16 cellular contexts compared by ENCODE assay signal in the genomic region with DNA sequence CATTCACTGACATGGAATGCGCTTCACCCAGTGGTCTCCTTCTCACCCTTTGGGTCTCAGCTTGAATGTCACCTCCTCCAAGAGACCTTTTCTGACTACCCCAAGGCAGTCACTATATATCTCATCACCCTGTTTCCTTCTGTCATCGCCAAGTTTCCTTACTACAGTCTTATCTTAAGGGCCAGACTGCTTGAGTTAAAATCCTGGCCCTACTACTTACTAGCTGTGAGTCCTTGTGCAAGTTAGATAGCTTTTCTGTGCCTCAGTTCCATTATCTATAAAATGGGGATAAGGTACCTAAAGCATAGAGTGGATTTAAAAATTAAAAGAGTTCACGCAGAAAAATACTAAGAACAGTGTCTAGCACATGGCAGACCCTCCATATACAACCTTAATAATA.
DNase-seq lines count a peak whose midpoint lies in the region; ATAC-seq and TF ChIP-seq lines count a peak whose summit lies in the region.
"Had no signal": no experiment of that assay in that cellular context is flagged by ENCODE, and none has a peak within 500 bp of the region (broad histone marks: within the 10 kb centered on the region; RNA-seq: fewer than 3 reads in every experiment).

No MANE protein-coding gene starts in this region.

- H3K4me3 Mint-ChIP-seq in natural killer cell: peak overlapping the region; percentile 83
- H3K4me3 Mint-ChIP-seq: activated T-cell treated with anti-CD3 and anti-CD28 coated beads, Interleukin-2, amount 50 U/mL, for 4 hours; B cell had no signal

- intact Hi-C loops in natural killer cell (cut with micrococcal nuclease): no loop called here

- H3K9me3 Mint-ChIP-seq in natural killer cell: no peaks in the 10 kb centered on the region
- H3K9me3 Mint-ChIP-seq: activated T-cell treated with anti-CD3 and anti-CD28 coated beads, Interleukin-2, amount 50 U/mL, for 4 hours had no signal

- DNase-seq in KG1 (lab: John Stamatoyannopoulos, UW): peak; percentile 74
- no peak for DNase-seq in natural killer cell
- DNase-seq in AG08395 (ENCODE audit: low spot score): no peak
- DNase-seq: activated CD4-positive, alpha-beta T cell treated with anti-CD3 and anti-CD28 coated beads for 1 hour; activated T-cell treated with anti-CD3 and anti-CD28 coated beads, Interleukin-2, amount 50 U/mL, for 4 hours; aorta; colonic mucosa; erythroblast; NCI-H1694 treated with DMSO at 0.1 percent for 48 hours; NCI-H524 treated with DMSO at 0.1 percent for 48 hours had no signal

- TF ChIP-seq CTCF in natural killer cell (IDR thresholded peaks at IDR 0.05): no peak

- no peaks in the 10 kb centered on the region for H3K36me3 Mint-ChIP-seq in natural killer cell

- peak; percentile 23 for ATAC-seq in GM18502 (IDR thresholded peaks at IDR 0.05; ENCODE audit: poor library complexity, unreplicated experiment)
- peak; percentile 21 for ATAC-seq in GM21825 (IDR thresholded peaks at IDR 0.05; ENCODE audit: unreplicated experiment)
- peak in 1 of 3 donors; percentile 5 for ATAC-seq in natural killer cell
- ATAC-seq in HG02938 (IDR thresholded peaks at IDR 0.05; ENCODE audit: unreplicated experiment): no peak
- no peak for ATAC-seq in GM21390 (IDR thresholded peaks at IDR 0.05; ENCODE audit: unreplicated experiment)

- peaks cover 25 to 30% of the 10 kb centered on the region in 2 donors for H3K4me1 Mint-ChIP-seq in natural killer cell

- H3K27me3 Mint-ChIP-seq in natural killer cell (ENCODE audit: low read depth in 2 of 2): peaks cover 35 to 49% of the 10 kb centered on the region in 2 donors

- H3K27ac Mint-ChIP-seq in natural killer cell: peak overlapping the region in 1 of 2 donors; percentile 55
- H3K27ac Mint-ChIP-seq: B cell, progenitor cell of endocrine pancreas had no signal

Comparison
In these comparisons a context has a peak if more than half of its experiments do, and no peak if none do; other contexts are left out.
1. ATAC-seq: peak in GM18502 (single experiment) and GM21825 (single experiment); none in HG02938 (single experiment) and GM21390 (single experiment).